ENCODE assay signal across 17 cellular contexts in genomic region chr1:169392406-169392805, GRCh38. TPM values are rescaled to one million over a fixed set of nuclear protein-coding genes. Genes with fewer than 3 reads are reported as not detected.
"Had no signal": no experiment of that assay in that cellular context is flagged by ENCODE, and none has a peak within 500 bp of the region (broad histone marks: within the 10 kb centered on the region; RNA-seq: fewer than 3 reads in every experiment).

No MANE protein-coding gene starts in this region.

- H3K9me3 Mint-ChIP-seq: activated naive CD4-positive, alpha-beta T cell treated with anti-CD3 and anti-CD28 coated beads, Interleukin-2, amount 50 U/mL, for 24 hours; activated T-cell treated with anti-CD3 and anti-CD28 coated beads, Interleukin-2, amount 50 U/mL, for 4 hours; natural killer cell treated with Interleukin-12 subunit alpha and Interleukin-12 subunit beta and Interleukin-15 and Interleukin-18, amount 100 ng/mL, for 72 hours had no signal

- H3K4me3 ChIP-seq: adrenal gland, colonic mucosa, tibial artery, uterus had no signal

- H3K27ac Mint-ChIP-seq: activated naive CD4-positive, alpha-beta T cell treated with anti-CD3 and anti-CD28 coated beads, Interleukin-2, amount 50 U/mL, for 24 hours; natural killer cell treated with Interleukin-12 subunit alpha and Interleukin-12 subunit beta and Interleukin-15 and Interleukin-18, amount 100 ng/mL, for 72 hours had no signal

- H3K4me3 Mint-ChIP-seq: activated naive CD4-positive, alpha-beta T cell treated with anti-CD3 and anti-CD28 coated beads, Interleukin-2, amount 50 U/mL, for 24 hours; activated T-cell treated with anti-CD3 and anti-CD28 coated beads, Interleukin-2, amount 50 U/mL, for 4 hours; natural killer cell treated with Interleukin-12 subunit alpha and Interleukin-12 subunit beta and Interleukin-15 and Interleukin-18, amount 100 ng/mL, for 72 hours had no signal

- DNase-seq: activated CD4-positive, CD25-positive, alpha-beta regulatory T cell treated with anti-CD3 and anti-CD28 coated beads, Interleukin-2, amount 50 U/mL, for 72 hours; activated effector memory CD4-positive, alpha-beta T cell treated with Interleukin-2 at 50 U/mL for 16 hours; activated T-cell treated with anti-CD3 and anti-CD28 coated beads, Interleukin-2, amount 50 U/mL, for 4 hours; adrenal gland; central memory CD4-positive, alpha-beta T cell; colonic mucosa; head of caudate nucleus; posterior cingulate gyrus; stimulated activated CD4-positive, alpha-beta T cell treated with anti-CD3 and anti-CD28 coated beads, Interleukin-2, amount 100 ng/mL, for 48 hours; stimulated activated naive CD4-positive, alpha-beta T cell; tibial artery; uterus had no signal

- H3K27me3 Mint-ChIP-seq: activated naive CD4-positive, alpha-beta T cell treated with anti-CD3 and anti-CD28 coated beads, Interleukin-2, amount 50 U/mL, for 24 hours; natural killer cell treated with Interleukin-12 subunit alpha and Interleukin-12 subunit beta and Interleukin-15 and Interleukin-18, amount 100 ng/mL, for 72 hours had no signal

RNA-seq across cellular contexts. Expression of gene CCDC181, which starts 34.9 kb away (rescaled TPM):
- total RNA-seq: colonic mucosa, esophagus mucosa, lower leg skin, subcutaneous adipose tissue had no signal
